Comparison of ENCODE assay signal across 2 cellular contexts in the genomic region with DNA sequence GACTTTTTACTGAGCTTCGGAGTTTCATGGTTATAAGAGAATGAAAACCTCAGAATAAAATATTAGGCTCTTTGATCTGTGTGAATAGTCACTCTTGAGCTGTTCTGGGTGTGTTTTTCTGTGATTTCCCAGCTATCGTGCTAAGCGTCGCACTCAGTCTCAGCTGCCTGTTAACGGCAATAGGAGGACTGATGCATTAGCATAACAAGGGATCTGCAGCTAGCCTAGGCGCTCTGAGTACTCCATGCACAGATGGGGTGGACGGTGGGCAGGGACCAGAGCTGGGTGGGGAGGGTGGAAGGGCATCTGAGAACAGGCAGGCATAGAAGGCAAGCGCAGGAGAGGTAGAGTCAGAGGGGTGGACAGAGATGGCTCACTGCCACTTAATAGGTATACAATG.
TF ChIP-seq lines count a peak whose summit lies in the region.

No MANE protein-coding gene starts in this region.

TF ChIP-seq in SK-N-SH, 30 proteins besides CTCF, POLR2A, EP300 and RAD21 (continued from another document):
- TF ChIP-seq YY1 (IDR thresholded peaks at IDR 0.05; ENCODE audit: low read depth) = no peak
- TF ChIP-seq FOSL2 (IDR thresholded peaks at IDR 0.05; ENCODE audit: borderline replicate concordance, low read depth) = no peak
- no peak for TF ChIP-seq NRF1 (IDR thresholded peaks at IDR 0.05; ENCODE audit: low read depth, low read length)
- no peak for TF ChIP-seq FOXJ3 (CRISPR knock-in tag; IDR thresholded peaks at IDR 0.05)
- no peak for TF ChIP-seq TAF1 (IDR thresholded peaks at IDR 0.05; ENCODE audit: borderline replicate concordance, low read depth, low read length)
- no peak for TF ChIP-seq MEF2A (IDR thresholded peaks at IDR 0.05; ENCODE audit: borderline replicate concordance, low read depth)
- no peak for TF ChIP-seq ELF1 (IDR thresholded peaks at IDR 0.05)
- no peak for TF ChIP-seq SMC3 (IDR thresholded peaks at IDR 0.05; ENCODE audit: low read depth, low read length)
- no peak for TF ChIP-seq NFIC (IDR thresholded peaks at IDR 0.05; ENCODE audit: borderline replicate concordance)
- TF ChIP-seq, protein P1, sequence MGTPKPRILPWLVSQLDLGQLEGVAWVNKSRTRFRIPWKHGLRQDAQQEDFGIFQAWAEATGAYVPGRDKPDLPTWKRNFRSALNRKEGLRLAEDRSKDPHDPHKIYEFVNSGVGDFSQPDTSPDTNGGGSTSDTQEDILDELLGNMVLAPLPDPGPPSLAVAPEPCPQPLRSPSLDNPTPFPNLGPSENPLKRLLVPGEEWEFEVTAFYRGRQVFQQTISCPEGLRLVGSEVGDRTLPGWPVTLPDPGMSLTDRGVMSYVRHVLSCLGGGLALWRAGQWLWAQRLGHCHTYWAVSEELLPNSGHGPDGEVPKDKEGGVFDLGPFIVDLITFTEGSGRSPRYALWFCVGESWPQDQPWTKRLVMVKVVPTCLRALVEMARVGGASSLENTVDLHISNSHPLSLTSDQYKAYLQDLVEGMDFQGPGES (IDR thresholded peaks at IDR 0.05; ENCODE audit: low read depth, low read length) = no peak
- no peak for TF ChIP-seq EZH2phosphoT487 (IDR thresholded peaks at IDR 0.05; ENCODE audit: borderline replicate concordance, low read depth)
- TF ChIP-seq CHD2 (IDR thresholded peaks at IDR 0.05; ENCODE audit: low read length, partially characterized antibody) = no peak
- TF ChIP-seq, protein P2, sequence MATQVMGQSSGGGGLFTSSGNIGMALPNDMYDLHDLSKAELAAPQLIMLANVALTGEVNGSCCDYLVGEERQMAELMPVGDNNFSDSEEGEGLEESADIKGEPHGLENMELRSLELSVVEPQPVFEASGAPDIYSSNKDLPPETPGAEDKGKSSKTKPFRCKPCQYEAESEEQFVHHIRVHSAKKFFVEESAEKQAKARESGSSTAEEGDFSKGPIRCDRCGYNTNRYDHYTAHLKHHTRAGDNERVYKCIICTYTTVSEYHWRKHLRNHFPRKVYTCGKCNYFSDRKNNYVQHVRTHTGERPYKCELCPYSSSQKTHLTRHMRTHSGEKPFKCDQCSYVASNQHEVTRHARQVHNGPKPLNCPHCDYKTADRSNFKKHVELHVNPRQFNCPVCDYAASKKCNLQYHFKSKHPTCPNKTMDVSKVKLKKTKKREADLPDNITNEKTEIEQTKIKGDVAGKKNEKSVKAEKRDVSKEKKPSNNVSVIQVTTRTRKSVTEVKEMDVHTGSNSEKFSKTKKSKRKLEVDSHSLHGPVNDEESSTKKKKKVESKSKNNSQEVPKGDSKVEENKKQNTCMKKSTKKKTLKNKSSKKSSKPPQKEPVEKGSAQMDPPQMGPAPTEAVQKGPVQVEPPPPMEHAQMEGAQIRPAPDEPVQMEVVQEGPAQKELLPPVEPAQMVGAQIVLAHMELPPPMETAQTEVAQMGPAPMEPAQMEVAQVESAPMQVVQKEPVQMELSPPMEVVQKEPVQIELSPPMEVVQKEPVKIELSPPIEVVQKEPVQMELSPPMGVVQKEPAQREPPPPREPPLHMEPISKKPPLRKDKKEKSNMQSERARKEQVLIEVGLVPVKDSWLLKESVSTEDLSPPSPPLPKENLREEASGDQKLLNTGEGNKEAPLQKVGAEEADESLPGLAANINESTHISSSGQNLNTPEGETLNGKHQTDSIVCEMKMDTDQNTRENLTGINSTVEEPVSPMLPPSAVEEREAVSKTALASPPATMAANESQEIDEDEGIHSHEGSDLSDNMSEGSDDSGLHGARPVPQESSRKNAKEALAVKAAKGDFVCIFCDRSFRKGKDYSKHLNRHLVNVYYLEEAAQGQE (IDR thresholded peaks at IDR 0.05; ENCODE audit: low read depth, low read length) = no peak
- TF ChIP-seq, protein P3, sequence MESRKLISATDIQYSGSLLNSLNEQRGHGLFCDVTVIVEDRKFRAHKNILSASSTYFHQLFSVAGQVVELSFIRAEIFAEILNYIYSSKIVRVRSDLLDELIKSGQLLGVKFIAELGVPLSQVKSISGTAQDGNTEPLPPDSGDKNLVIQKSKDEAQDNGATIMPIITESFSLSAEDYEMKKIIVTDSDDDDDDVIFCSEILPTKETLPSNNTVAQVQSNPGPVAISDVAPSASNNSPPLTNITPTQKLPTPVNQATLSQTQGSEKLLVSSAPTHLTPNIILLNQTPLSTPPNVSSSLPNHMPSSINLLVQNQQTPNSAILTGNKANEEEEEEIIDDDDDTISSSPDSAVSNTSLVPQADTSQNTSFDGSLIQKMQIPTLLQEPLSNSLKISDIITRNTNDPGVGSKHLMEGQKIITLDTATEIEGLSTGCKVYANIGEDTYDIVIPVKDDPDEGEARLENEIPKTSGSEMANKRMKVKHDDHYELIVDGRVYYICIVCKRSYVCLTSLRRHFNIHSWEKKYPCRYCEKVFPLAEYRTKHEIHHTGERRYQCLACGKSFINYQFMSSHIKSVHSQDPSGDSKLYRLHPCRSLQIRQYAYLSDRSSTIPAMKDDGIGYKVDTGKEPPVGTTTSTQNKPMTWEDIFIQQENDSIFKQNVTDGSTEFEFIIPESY (IDR thresholded peaks at IDR 0.05; ENCODE audit: borderline replicate concordance, low read depth) = no peak

TF ChIP-seq in SK-N-SH treated with all-trans-retinoic acid at 6 μM for 48 hours, 23 proteins besides CTCF, POLR2A, EP300 and RAD21 (continued from another document):
- TF ChIP-seq, protein P4, sequence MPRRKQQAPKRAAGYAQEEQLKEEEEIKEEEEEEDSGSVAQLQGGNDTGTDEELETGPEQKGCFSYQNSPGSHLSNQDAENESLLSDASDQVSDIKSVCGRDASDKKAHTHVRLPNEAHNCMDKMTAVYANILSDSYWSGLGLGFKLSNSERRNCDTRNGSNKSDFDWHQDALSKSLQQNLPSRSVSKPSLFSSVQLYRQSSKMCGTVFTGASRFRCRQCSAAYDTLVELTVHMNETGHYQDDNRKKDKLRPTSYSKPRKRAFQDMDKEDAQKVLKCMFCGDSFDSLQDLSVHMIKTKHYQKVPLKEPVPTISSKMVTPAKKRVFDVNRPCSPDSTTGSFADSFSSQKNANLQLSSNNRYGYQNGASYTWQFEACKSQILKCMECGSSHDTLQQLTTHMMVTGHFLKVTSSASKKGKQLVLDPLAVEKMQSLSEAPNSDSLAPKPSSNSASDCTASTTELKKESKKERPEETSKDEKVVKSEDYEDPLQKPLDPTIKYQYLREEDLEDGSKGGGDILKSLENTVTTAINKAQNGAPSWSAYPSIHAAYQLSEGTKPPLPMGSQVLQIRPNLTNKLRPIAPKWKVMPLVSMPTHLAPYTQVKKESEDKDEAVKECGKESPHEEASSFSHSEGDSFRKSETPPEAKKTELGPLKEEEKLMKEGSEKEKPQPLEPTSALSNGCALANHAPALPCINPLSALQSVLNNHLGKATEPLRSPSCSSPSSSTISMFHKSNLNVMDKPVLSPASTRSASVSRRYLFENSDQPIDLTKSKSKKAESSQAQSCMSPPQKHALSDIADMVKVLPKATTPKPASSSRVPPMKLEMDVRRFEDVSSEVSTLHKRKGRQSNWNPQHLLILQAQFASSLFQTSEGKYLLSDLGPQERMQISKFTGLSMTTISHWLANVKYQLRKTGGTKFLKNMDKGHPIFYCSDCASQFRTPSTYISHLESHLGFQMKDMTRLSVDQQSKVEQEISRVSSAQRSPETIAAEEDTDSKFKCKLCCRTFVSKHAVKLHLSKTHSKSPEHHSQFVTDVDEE (CRISPR knock-in tag; IDR thresholded peaks at IDR 0.05) = no peak
- TF ChIP-seq, protein P5, sequence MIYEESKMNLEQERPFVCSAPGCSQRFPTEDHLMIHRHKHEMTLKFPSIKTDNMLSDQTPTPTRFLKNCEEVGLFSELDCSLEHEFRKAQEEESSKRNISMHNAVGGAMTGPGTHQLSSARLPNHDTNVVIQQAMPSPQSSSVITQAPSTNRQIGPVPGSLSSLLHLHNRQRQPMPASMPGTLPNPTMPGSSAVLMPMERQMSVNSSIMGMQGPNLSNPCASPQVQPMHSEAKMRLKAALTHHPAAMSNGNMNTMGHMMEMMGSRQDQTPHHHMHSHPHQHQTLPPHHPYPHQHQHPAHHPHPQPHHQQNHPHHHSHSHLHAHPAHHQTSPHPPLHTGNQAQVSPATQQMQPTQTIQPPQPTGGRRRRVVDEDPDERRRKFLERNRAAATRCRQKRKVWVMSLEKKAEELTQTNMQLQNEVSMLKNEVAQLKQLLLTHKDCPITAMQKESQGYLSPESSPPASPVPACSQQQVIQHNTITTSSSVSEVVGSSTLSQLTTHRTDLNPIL (CRISPR knock-in tag; IDR thresholded peaks at IDR 0.05; ENCODE audit: low read depth) = no peak
- no peak for TF ChIP-seq ZFP3 (CRISPR knock-in tag; IDR thresholded peaks at IDR 0.05)
- TF ChIP-seq ZNF70 (CRISPR knock-in tag; IDR thresholded peaks at IDR 0.05) = no peak
- TF ChIP-seq GLIS3 (CRISPR knock-in tag; IDR thresholded peaks at IDR 0.05) = no peak
- no peak for TF ChIP-seq ESRRG (CRISPR knock-in tag; IDR thresholded peaks at IDR 0.05)
- TF ChIP-seq, protein P6, sequence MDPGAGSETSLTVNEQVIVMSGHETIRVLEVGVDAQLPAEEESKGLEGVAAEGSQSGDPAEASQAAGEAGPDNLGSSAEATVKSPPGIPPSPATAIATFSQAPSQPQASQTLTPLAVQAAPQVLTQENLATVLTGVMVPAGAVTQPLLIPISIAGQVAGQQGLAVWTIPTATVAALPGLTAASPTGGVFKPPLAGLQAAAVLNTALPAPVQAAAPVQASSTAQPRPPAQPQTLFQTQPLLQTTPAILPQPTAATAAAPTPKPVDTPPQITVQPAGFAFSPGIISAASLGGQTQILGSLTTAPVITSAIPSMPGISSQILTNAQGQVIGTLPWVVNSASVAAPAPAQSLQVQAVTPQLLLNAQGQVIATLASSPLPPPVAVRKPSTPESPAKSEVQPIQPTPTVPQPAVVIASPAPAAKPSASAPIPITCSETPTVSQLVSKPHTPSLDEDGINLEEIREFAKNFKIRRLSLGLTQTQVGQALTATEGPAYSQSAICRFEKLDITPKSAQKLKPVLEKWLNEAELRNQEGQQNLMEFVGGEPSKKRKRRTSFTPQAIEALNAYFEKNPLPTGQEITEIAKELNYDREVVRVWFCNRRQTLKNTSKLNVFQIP (CRISPR knock-in tag; IDR thresholded peaks at IDR 0.05; ENCODE audit: borderline replicate concordance, low read depth) = no peak
- no peak for TF ChIP-seq SNAI2 (CRISPR knock-in tag; IDR thresholded peaks at IDR 0.05)
- TF ChIP-seq ZNF8 (CRISPR knock-in tag; IDR thresholded peaks at IDR 0.05) = no peak
- TF ChIP-seq ZC3H10 (CRISPR knock-in tag; IDR thresholded peaks at IDR 0.05) = no peak
- TF ChIP-seq CSDC2 (CRISPR knock-in tag; IDR thresholded peaks at IDR 0.05) = no peak
- TF ChIP-seq BACH2 (CRISPR knock-in tag; IDR thresholded peaks at IDR 0.05; ENCODE audit: borderline replicate concordance) = no peak
- TF ChIP-seq OSR1 (CRISPR knock-in tag; IDR thresholded peaks at IDR 0.05) = no peak
- no peak for TF ChIP-seq TCF4 (CRISPR knock-in tag; IDR thresholded peaks at IDR 0.05; ENCODE audit: borderline replicate concordance)
- TF ChIP-seq, protein P7, sequence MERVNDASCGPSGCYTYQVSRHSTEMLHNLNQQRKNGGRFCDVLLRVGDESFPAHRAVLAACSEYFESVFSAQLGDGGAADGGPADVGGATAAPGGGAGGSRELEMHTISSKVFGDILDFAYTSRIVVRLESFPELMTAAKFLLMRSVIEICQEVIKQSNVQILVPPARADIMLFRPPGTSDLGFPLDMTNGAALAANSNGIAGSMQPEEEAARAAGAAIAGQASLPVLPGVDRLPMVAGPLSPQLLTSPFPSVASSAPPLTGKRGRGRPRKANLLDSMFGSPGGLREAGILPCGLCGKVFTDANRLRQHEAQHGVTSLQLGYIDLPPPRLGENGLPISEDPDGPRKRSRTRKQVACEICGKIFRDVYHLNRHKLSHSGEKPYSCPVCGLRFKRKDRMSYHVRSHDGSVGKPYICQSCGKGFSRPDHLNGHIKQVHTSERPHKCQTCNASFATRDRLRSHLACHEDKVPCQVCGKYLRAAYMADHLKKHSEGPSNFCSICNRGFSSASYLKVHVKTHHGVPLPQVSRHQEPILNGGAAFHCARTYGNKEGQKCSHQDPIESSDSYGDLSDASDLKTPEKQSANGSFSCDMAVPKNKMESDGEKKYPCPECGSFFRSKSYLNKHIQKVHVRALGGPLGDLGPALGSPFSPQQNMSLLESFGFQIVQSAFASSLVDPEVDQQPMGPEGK (CRISPR knock-in tag; IDR thresholded peaks at IDR 0.05; ENCODE audit: borderline replicate concordance) = no peak
